12 cellular contexts compared by ENCODE assay signal in the genomic region with DNA sequence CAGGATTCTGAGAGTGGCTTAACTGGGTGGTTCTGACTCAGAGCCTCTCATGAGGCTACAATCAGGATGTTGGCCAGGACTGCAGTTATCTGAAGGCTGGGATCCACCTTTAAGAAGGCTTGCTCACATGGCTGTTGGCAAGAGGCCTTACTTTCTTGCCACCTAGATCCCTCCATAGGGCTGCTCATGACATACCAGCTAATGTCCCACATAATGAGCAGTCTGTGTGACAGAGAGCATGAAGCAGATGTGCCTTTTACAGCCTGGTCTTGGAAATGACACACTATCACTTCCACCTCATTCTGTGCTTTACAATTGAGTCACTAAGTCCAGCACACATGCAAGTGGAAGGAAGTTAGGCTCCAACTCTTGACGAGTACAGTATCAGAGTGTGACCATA. TPM values are rescaled to one million over a fixed set of nuclear protein-coding genes. Genes with fewer than 3 reads are reported as not detected.
DNase-seq lines count a peak whose midpoint lies in the region; ATAC-seq, FAIRE-seq and TF ChIP-seq lines count a peak whose summit lies in the region.
"Had no signal": no experiment of that assay in that cellular context is flagged by ENCODE, and none has a peak within 500 bp of the region (broad histone marks: within the 10 kb centered on the region; RNA-seq: fewer than 3 reads in every experiment).

No MANE protein-coding gene starts in this region.

- FAIRE-seq in bronchial epithelial cell (lab: Jason Lieb, UNC) (no peak), H54 (lab: Jason Lieb, UNC) (no peak)
- FAIRE-seq: D721Med had no signal

- no peak overlapping the region for H3K4me3 ChIP-seq in bronchial epithelial cell (ENCODE audit: low read depth, low read length)

- no peak for TF ChIP-seq POLR2A in H54 (IDR thresholded peaks at IDR 0.05; ENCODE audit: low read depth, low read length)

- no peaks in the 10 kb centered on the region for H3K36me3 Mint-ChIP-seq in endothelial cell (ENCODE audit: low read depth, unreplicated experiment)

- intact Hi-C loops in sciatic nerve (cut with DNase I): no loop called here

- no peaks in the 10 kb centered on the region for H3K9me3 Mint-ChIP-seq in endothelial cell (ENCODE audit: unreplicated experiment)

- no peak overlapping the region for H3K4me3 Mint-ChIP-seq in endothelial cell (ENCODE audit: unreplicated experiment)

- ATAC-seq in GM18909 (IDR thresholded peaks at IDR 0.05; ENCODE audit: poor library complexity, unreplicated experiment): peak; percentile 40
- ATAC-seq in HG03045 (IDR thresholded peaks at IDR 0.05; ENCODE audit: unreplicated experiment): no peak
- no peak for ATAC-seq in sciatic nerve

- H3K27me3 ChIP-seq in bronchial epithelial cell (ENCODE audit: control insufficient read depth, insufficient read depth, low read length): no peaks in the 10 kb centered on the region

- peak; percentile 15 for DNase-seq in GF-D8 (lab: John Stamatoyannopoulos, UW)
- DNase-seq in Kasumi-1 (lab: John Stamatoyannopoulos, UW): peak; percentile 69 to 80
- peak; percentile 59 for DNase-seq in bronchial epithelial cell (ENCODE audit: low read depth)
- no peak for DNase-seq in H54 (ENCODE audit: insufficient read length, low spot score)
- DNase-seq in sciatic nerve (ENCODE audit: low spot score): no peak
- no peak for DNase-seq in endothelial cell (ENCODE audit: low spot score)
- DNase-seq: activated CD8-positive, alpha-beta memory T cell treated with anti-CD3 and anti-CD28 coated beads for 24 hours; cortex of kidney had no signal

- H3K27ac Mint-ChIP-seq in endothelial cell (ENCODE audit: unreplicated experiment): no peak overlapping the region
- H3K27ac Mint-ChIP-seq: progenitor cell of endocrine pancreas had no signal

- H3K4me1 Mint-ChIP-seq in endothelial cell (ENCODE audit: unreplicated experiment): peaks cover 7% of the 10 kb centered on the region

- H3K36me3 ChIP-seq in bronchial epithelial cell (ENCODE audit: control insufficient read depth, insufficient read depth, low read length): no peaks in the 10 kb centered on the region

- TF ChIP-seq CTCF in bronchial epithelial cell (IDR thresholded peaks at IDR 0.05; ENCODE audit: insufficient read depth, low read length, severe bottlenecking): no peak
- no peak for TF ChIP-seq CTCF in endothelial cell (IDR thresholded peaks at IDR 0.05; ENCODE audit: unreplicated experiment)

- peaks cover 4% of the 10 kb centered on the region for H3K27me3 Mint-ChIP-seq in endothelial cell (ENCODE audit: unreplicated experiment)
- H3K27me3 Mint-ChIP-seq: progenitor cell of endocrine pancreas had no signal

RNA-seq across cellular contexts. Expression of gene RBM3, which starts 4.3 kb away (rescaled TPM):
- 163 and 177 TPM in 2 replicates for total RNA-seq in bronchial epithelial cell
- 150 TPM for total RNA-seq in sciatic nerve
- total RNA-seq in endothelial cell (ENCODE audit: unreplicated experiment): 252 TPM

RNA-seq across cellular contexts. Expression of gene WDR13, which starts 27.3 kb away (rescaled TPM):
- total RNA-seq in bronchial epithelial cell: 121 and 164 TPM in 2 replicates
- total RNA-seq in sciatic nerve: 124 TPM
- 73.8 TPM for total RNA-seq in endothelial cell (ENCODE audit: unreplicated experiment)

RNA-seq across cellular contexts. Expression of gene TBC1D25, which starts 30.4 kb away (rescaled TPM):
- total RNA-seq in bronchial epithelial cell (3.8 and 3.9 TPM in 2 replicates), sciatic nerve (15.3 TPM), endothelial cell (ENCODE audit: unreplicated experiment) (12.5 TPM)

RNA-seq across cellular contexts. Expression of gene EBP, which starts 48.4 kb away (rescaled TPM):
- total RNA-seq in bronchial epithelial cell: 122 and 244 TPM in 2 replicates
- total RNA-seq in sciatic nerve: 16.9 TPM
- 66.0 TPM for total RNA-seq in endothelial cell (ENCODE audit: unreplicated experiment)

Comparison
In these comparisons a context has a peak if more than half of its experiments do, and no peak if none do; other contexts are left out.
1. DNase-seq: peak in GF-D8 (single experiment), Kasumi-1 (2 of 2) and bronchial epithelial cell (single experiment); none in H54 (single experiment), sciatic nerve (single experiment) and endothelial cell (single experiment).